ENCODE assay signal across 9 cellular contexts in genomic region chr16:81077077-81077940, GRCh38. TPM values are rescaled to one million over a fixed set of nuclear protein-coding genes. Genes with fewer than 3 reads are reported as not detected.
DNase-seq lines count a peak whose midpoint lies in the region; ATAC-seq and TF ChIP-seq lines count a peak whose summit lies in the region.
"Had no signal": no experiment of that assay in that cellular context is flagged by ENCODE, and none has a peak within 500 bp of the region (broad histone marks: within the 10 kb centered on the region; RNA-seq: fewer than 3 reads in every experiment).

Gene C16orf46 (minus strand): TSS chr16:81077238. CDS start chr16:81063955, 13,283 bp downstream.

- peak; percentile 84 for TF ChIP-seq POLR2A in GM19099 (IDR thresholded peaks at IDR 0.05; ENCODE audit: extremely low read depth, insufficient read length, low read depth)

- DNase-seq in Ammon's horn (ENCODE audit: low spot score) (peak; percentile 99), NCI-H446 (lab: John Stamatoyannopoulos, UW) (peak; percentile 77 to 89), cerebellum (ENCODE audit: low spot score) (peak; percentile 98), kidney epithelial cell (ENCODE audit: low read depth) (peak; percentile 74)
- peak; percentile 98 for DNase-seq in activated CD4-positive, CD25-positive, alpha-beta regulatory T cell treated with anti-CD3 and anti-CD28 coated beads, Interleukin-2, amount 50 U/mL, for 72 hours
- DNase-seq in stimulated activated CD4-positive, alpha-beta T cell treated with anti-CD3 and anti-CD28 coated beads, Interleukin-15, amount 100 ng/mL, for 1 hour (ENCODE audit: low read depth in 1 of 2, low spot score in 1 of 2), result peak; percentile 89 to 95

- H3K27me3 ChIP-seq in kidney epithelial cell (ENCODE audit: control insufficient read depth, insufficient read depth, low read length), result no peaks in the 10 kb centered on the region

- ATAC-seq in HG03354 (IDR thresholded peaks at IDR 0.05; ENCODE audit: poor library complexity, severe bottlenecking, unreplicated experiment), result peak; percentile 96

- no peak for TF ChIP-seq CTCF in kidney epithelial cell (IDR thresholded peaks at IDR 0.05; ENCODE audit: insufficient read depth, low read length, poor library complexity, severe bottlenecking)

- H3K4me3 ChIP-seq in kidney epithelial cell (ENCODE audit: low read depth, low read length), result peak within 1 kb of the TSS; percentile 88

- no peaks in the 10 kb centered on the region for H3K36me3 ChIP-seq in kidney epithelial cell (ENCODE audit: control insufficient read depth, insufficient read depth, low read length)

RNA-seq across cellular contexts. Expression of gene C16orf46, which starts in this region (rescaled TPM):
- total RNA-seq in cerebellum (2.0 TPM), kidney epithelial cell (2.1 and 3.1 TPM in 2 replicates)
- total RNA-seq: T-helper 2 cell treated with Interferon-gamma antibody and Interleukin-4, amounts not matched to agents 100 ng/mL and 5 ng/mL, for 36 hours had no signal

Comparison
In these comparisons a context has a peak if more than half of its experiments do, and no peak if none do; other contexts are left out.
1. Peak in every context shown above with its lines: DNase-seq, ATAC-seq and H3K4me3 ChIP-seq.